In the genomic region with DNA sequence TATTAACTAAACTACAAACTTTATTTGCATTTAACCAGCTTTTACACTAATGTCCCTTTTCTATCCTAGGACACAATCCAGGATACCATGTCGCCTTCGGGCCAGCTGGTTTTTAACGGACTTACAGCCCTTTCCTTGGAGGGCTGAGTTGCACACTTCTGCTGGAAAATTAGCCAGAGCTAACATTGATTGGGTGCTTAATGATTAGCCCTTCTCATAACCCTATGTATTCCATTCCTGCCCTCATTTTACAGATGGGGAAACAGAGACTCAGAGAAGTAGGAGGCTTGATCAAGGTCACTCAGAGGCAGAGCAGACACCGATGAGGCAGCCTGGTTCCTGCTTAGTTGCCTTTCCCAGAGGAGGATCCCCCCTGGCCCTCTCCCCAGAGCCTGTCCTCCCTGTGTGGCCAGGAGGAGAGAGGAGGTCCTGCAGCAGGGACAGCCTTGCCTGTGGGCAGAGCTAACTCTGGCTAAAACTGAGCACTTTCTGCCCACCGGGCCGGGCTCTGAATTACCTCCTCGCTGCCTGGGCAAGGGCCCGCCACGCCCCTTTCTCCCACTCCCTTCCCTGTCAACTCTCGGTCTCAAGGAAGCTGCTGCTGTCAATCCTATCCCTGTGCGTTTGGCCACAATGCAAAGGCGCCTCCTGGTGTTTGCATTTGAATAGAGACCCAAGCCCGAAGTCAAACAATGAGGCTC, we compare ENCODE assay signal across 8 cellular contexts. TPM values are rescaled to one million over a fixed set of nuclear protein-coding genes. Genes with fewer than 3 reads are reported as not detected.
A peak's percentile ranks its signal among the peaks of the same experiment; 100 is the strongest.
DNase-seq lines count a peak whose midpoint lies in the region; ATAC-seq, FAIRE-seq and TF ChIP-seq lines count a peak whose summit lies in the region.

No MANE protein-coding gene starts in this region.

- no peaks in the 10 kb centered on the region for H3K36me3 ChIP-seq in GM06990 (ENCODE audit: control insufficient read depth, insufficient read depth, low read length)

- peak; percentile 91 to 92 for TF ChIP-seq RAD21 in A549 (conservative IDR thresholded peaks at IDR 0.05 in 1 of 2, IDR thresholded peaks at IDR 0.05 in 1 of 2)

- DNase-seq in A549 (ENCODE audit: low read depth in 1 of 2, low spot score in 1 of 2) (peak; percentile 47 to 48), GM06990 (ENCODE audit: extremely low read depth, insufficient read length) (peak; percentile 9), NCI-H1092 (lab: John Stamatoyannopoulos, UW) (peak; percentile 13), foreskin melanocyte (peak; percentile 40), pons (ENCODE audit: low spot score) (peak; percentile 45)
- peak; percentile 13 for DNase-seq in activated CD4-positive, alpha-beta T cell treated with anti-CD3 and anti-CD28 coated beads, Interleukin-2, amount 50 U/mL, for 1 hour
- no peak for DNase-seq in activated CD4-positive, CD25-positive, alpha-beta regulatory T cell (lab: John Stamatoyannopoulos, UW)

- POLR2A ChIA-PET in A549 (lab: Yijun Ruan, JAX): no interaction called here

- FAIRE-seq in A549 (lab: Jason Lieb, UNC): no peak

- H3K4me1 ChIP-seq in A549: no peaks in the 10 kb centered on the region; the same call in 2 of the 3 replicates

- peak overlapping the region; percentile 59 for H3K4me2 ChIP-seq in A549

- TF ChIP-seq POLR2A in A549 (IDR thresholded peaks at IDR 0.05; ENCODE audit: low read length): no peak

- H3K27me3 ChIP-seq in GM06990 (replicated peaks; ENCODE audit: control insufficient read depth, insufficient read depth, low read length): no peaks in the 10 kb centered on the region; the same call in 1 of the 2 replicates

- no peak for TF ChIP-seq EP300 in A549 (IDR thresholded peaks at IDR 0.05)

- no peak overlapping the region for H3K27ac ChIP-seq in A549

- ATAC-seq in A549 (peak; percentile 83 to 94), GM21515 (IDR thresholded peaks at IDR 0.05; ENCODE audit: unreplicated experiment) (no peak)

- TF ChIP-seq CTCF in A549 (IDR thresholded peaks at IDR 0.05) (peak; percentile 82), GM06990 (IDR thresholded peaks at IDR 0.05; ENCODE audit: insufficient read depth, low read length, poor library complexity, severe bottlenecking) (peak; percentile 69)

- no peak overlapping the region for H3K4me3 ChIP-seq in A549
- no peak overlapping the region for H3K4me3 ChIP-seq in GM06990 (replicated peaks; ENCODE audit: low read depth, low read length)

- no peaks in the 10 kb centered on the region for H3K9me3 ChIP-seq in A549

- CTCF ChIA-PET in A549 (lab: Yijun Ruan, JAX): interaction anchor here (0.5 to 6.7 kb wide), 56 partner anchors 8 to 910 kb away, joined by 3 to 65 read pairs (median 4); a partner anchor contains a TSS

- 15% methylated on average over 13 of the region's 13 CpGs for WGBS in A549 (ENCODE audit: missing lambda C conversion rate)

TF ChIP-seq in A549, 52 proteins besides CTCF, POLR2A, EP300 and RAD21:
- TF ChIP-seq SMC3 (IDR thresholded peaks at IDR 0.05): peak; percentile 95
- no peak for TF ChIP-seq KDM1A (IDR thresholded peaks at IDR 0.05; ENCODE audit: low read depth)

RNA-seq across cellular contexts. Expression of a gene that starts 59.6 kb away (rescaled TPM):
- polyA plus RNA-seq in A549 (2011; rRNA removed) (1.9 and 2.0 TPM in 2 replicates), A549 (2017; fragmentation: RNase III; extraction: RNeasy Plus Mini Kit Qiagen cat#74134 plus additional on column Dnase treatment) (0.94 to 2.5 TPM (median 1.8 TPM) in 3 replicates)
- 1.1 and 1.2 TPM in 2 replicates for polyA plus RNA-seq in A549 (2012; cell fraction: cytosol; rRNA removed)
- polyA plus RNA-seq in A549 (2012; cell fraction: nucleus; rRNA removed): 2.5 and 4.9 TPM in 2 replicates
- 2.2 and 3.6 TPM in 2 replicates for polyA minus RNA-seq in A549 (2011; rRNA and poly(A)+ RNA removed)

Comparison
In these comparisons a context has a peak if more than half of its experiments do, and no peak if none do; other contexts are left out.
1. DNase-seq: peak in A549 (2 of 2), GM06990 (single experiment), NCI-H1092 (single experiment), activated CD4-positive, alpha-beta T cell treated with anti-CD3 and anti-CD28 coated beads, Interleukin-2, amount 50 U/mL, for 1 hour (single experiment), foreskin melanocyte (single experiment) and pons (single experiment); none in activated CD4-positive, CD25-positive, alpha-beta regulatory T cell (0 of 4).